Comparison of ENCODE assay signal across 8 cellular contexts in genomic region chr9:100472725-100473261, GRCh38. TPM values are rescaled to one million over a fixed set of nuclear protein-coding genes. Genes with fewer than 3 reads are reported as not detected.
DNase-seq lines count a peak whose midpoint lies in the region; ATAC-seq and TF ChIP-seq lines count a peak whose summit lies in the region.

Gene TMEFF1, plus strand, starts transcription at chr9:100473149. Its CDS starts 396 bp downstream, at chr9:100473545.

- no peaks in the 10 kb centered on the region for H3K27me3 ChIP-seq in adipocyte (replicated peaks; ENCODE audit: control insufficient read depth, insufficient read depth, low read length)
- H3K27me3 ChIP-seq in right atrium auricular region: no peaks in the 10 kb centered on the region

- POLR2A ChIA-PET in RWPE1 (lab: Yijun Ruan, JAX; ENCODE audit: low non-redundant PET): no interaction called here

- H3K27ac ChIP-seq in RWPE1 (no peak within 1 kb of the TSS), right atrium auricular region (no peak within 1 kb of the TSS)

- ATAC-seq in activated CD4-positive, CD25-positive, alpha-beta regulatory T cell treated with anti-CD3 and anti-CD28 coated beads, Interleukin-2, amount 50 U/mL, for 24 hours: peak; percentile 34 to 41
- ATAC-seq in HG03280 (IDR thresholded peaks at IDR 0.05; ENCODE audit: unreplicated experiment): peak; percentile 61

- no peak for DNase-seq in activated CD4-positive, CD25-positive, alpha-beta regulatory T cell treated with anti-CD3 and anti-CD28 coated beads, Interleukin-2, amount 50 U/mL, for 72 hours
- DNase-seq in RWPE1 (ENCODE audit: low spot score) (peak; percentile 57), adipocyte (ENCODE audit: low read depth) (peak; percentile 78), right atrium auricular region (ENCODE audit: low spot score) (no peak), retina (peak; percentile 82), HPDE6-E6E7 (ENCODE audit: extremely low spot score) (no peak)

- TF ChIP-seq CTCF in RWPE1 (conservative IDR thresholded peaks at IDR 0.05; ENCODE audit: low read depth) (peak; percentile 43), right atrium auricular region (IDR thresholded peaks at IDR 0.05) (peak in 1 of 2 donors; percentile 37)

- H3K9me3 ChIP-seq in adipocyte (ENCODE audit: control insufficient read depth, low read length) (no peaks in the 10 kb centered on the region), right atrium auricular region (no peaks in the 10 kb centered on the region)

- H3K36me3 ChIP-seq in adipocyte (ENCODE audit: control insufficient read depth, insufficient read depth, low read length, severe bottlenecking) (no peaks in the 10 kb centered on the region), right atrium auricular region (no peaks in the 10 kb centered on the region)

- peak within 1 kb of the TSS; percentile 64 for H3K9ac ChIP-seq in adipocyte (ENCODE audit: low read length)

- no peaks in the 10 kb centered on the region for H3K4me1 ChIP-seq in adipocyte (ENCODE audit: control insufficient read depth, insufficient read depth, low read length)
- peaks cover 0 to 15% of the 10 kb centered on the region in 2 donors for H3K4me1 ChIP-seq in right atrium auricular region

- CTCF ChIA-PET in RWPE1 (lab: Yijun Ruan, JAX): interaction anchor here (0.5 to 0.6 kb wide), 2 partner anchors 10 to 31 kb away, joined by 3 to 4 read pairs; no protein-coding TSS in a partner anchor

- H3K4me3 ChIP-seq in adipocyte (ENCODE audit: low read length): peak within 1 kb of the TSS; percentile 83
- H3K4me3 ChIP-seq in right atrium auricular region: peak within 1 kb of the TSS; percentile 53 to 70

RNA-seq across cellular contexts. Expression of gene TMEFF1, which starts in this region (rescaled TPM):
- total RNA-seq in right atrium auricular region: under 1 TPM in 1 of 2 donors, not detected in 1; 0.37 TPM

Comparison
In these comparisons a context has a peak if more than half of its experiments do, and no peak if none do; other contexts are left out.
1. DNase-seq: peak in RWPE1 (single experiment), adipocyte (single experiment) and retina (single experiment); none in activated CD4-positive, CD25-positive, alpha-beta regulatory T cell treated with anti-CD3 and anti-CD28 coated beads, Interleukin-2, amount 50 U/mL, for 72 hours (single experiment), right atrium auricular region (single experiment) and HPDE6-E6E7 (single experiment).